24 cellular contexts compared by ENCODE assay signal in genomic region chr11:90216611-90217010, GRCh38. TPM values are rescaled to one million over a fixed set of nuclear protein-coding genes. Genes with fewer than 3 reads are reported as not detected.
DNase-seq lines count a peak whose midpoint lies in the region; ATAC-seq and TF ChIP-seq lines count a peak whose summit lies in the region.
"Had no signal": no experiment of that assay in that cellular context is flagged by ENCODE, and none has a peak within 500 bp of the region (broad histone marks: within the 10 kb centered on the region; RNA-seq: fewer than 3 reads in every experiment).

No MANE protein-coding gene starts in this region.

- peak overlapping the region in 1 of 4 donors; percentile 12 for H3K4me3 Mint-ChIP-seq in IgD-negative memory B cell
- H3K4me3 Mint-ChIP-seq in chondrocyte (ENCODE audit: unreplicated experiment): no peak overlapping the region
- H3K4me3 Mint-ChIP-seq in type B pancreatic cell: peak overlapping the region; percentile 40
- H3K4me3 Mint-ChIP-seq: activated naive CD8-positive, alpha-beta T cell treated with anti-CD3 and anti-CD28 coated beads, Interleukin-2, amount 10 ng/mL, durations not matched to agents 7 days and 5 days; neural progenitor cell had no signal

- no peaks in the 10 kb centered on the region for H3K27me3 ChIP-seq in right atrium auricular region
- H3K27me3 ChIP-seq: hepatocyte, neural progenitor cell, suprapubic skin, vagina had no signal

- H3K27ac Mint-ChIP-seq in IgD-negative memory B cell (peak overlapping the region in 2 of 3 donors; percentile 25 to 53), chondrocyte (ENCODE audit: unreplicated experiment) (peak overlapping the region; percentile 22), type B pancreatic cell (no peak overlapping the region)
- H3K27ac Mint-ChIP-seq: activated naive CD8-positive, alpha-beta T cell treated with anti-CD3 and anti-CD28 coated beads, Interleukin-2, amount 10 ng/mL, durations not matched to agents 7 days and 5 days; neural progenitor cell; progenitor cell of endocrine pancreas had no signal

- H3K4me1 Mint-ChIP-seq in IgD-negative memory B cell (peaks cover 31 to 46% (median 34%) of the 10 kb centered on the region in 3 donors), chondrocyte (ENCODE audit: low read depth) (peaks cover 40% of the 10 kb centered on the region), type B pancreatic cell (ENCODE audit: unreplicated experiment) (peaks cover 28% of the 10 kb centered on the region)

- H3K27me3 Mint-ChIP-seq in IgD-negative memory B cell (no peaks in the 10 kb centered on the region), chondrocyte (ENCODE audit: low read depth) (no peaks in the 10 kb centered on the region), type B pancreatic cell (no peaks in the 10 kb centered on the region)
- H3K27me3 Mint-ChIP-seq: activated naive CD8-positive, alpha-beta T cell treated with anti-CD3 and anti-CD28 coated beads, Interleukin-2, amount 10 ng/mL, durations not matched to agents 7 days and 5 days; progenitor cell of endocrine pancreas had no signal

- TF ChIP-seq CTCF in right atrium auricular region (IDR thresholded peaks at IDR 0.05) (no peak), chondrocyte (IDR thresholded peaks at IDR 0.05) (no peak), type B pancreatic cell (conservative IDR thresholded peaks at IDR 0.05) (no peak)

- DNase-seq in Right ventricle myocardium inferior (ENCODE audit: missing footprints) (no peak), right atrium auricular region (ENCODE audit: low spot score) (no peak), chondrocyte (ENCODE audit: low spot score) (no peak), type B pancreatic cell (ENCODE audit: extremely low spot score, unreplicated experiment) (no peak), NCI-H82 treated with DMSO at 0.1 percent for 48 hours (lab: John Stamatoyannopoulos, UW; ENCODE audit: unreplicated experiment) (no peak), NK-92 (lab: John Stamatoyannopoulos, UW; ENCODE audit: unreplicated experiment) (no peak)
- DNase-seq: activated CD8-positive, alpha-beta memory T cell treated with anti-CD3 and anti-CD28 coated beads, Interleukin-2, amount 50 U/mL, for 48 hours; activated naive CD8-positive, alpha-beta T cell treated with anti-CD3 and anti-CD28 coated beads, Interleukin-2, amount 10 ng/mL, durations not matched to agents 7 days and 5 days; DMS53; GF-D8; KG1; mucosa of descending colon; MV-4-11; NCI-H2171; NCI-H524 treated with DMSO at 0.1 percent for 48 hours; SHP77; SW 1271 had no signal

- H3K27ac ChIP-seq in right atrium auricular region: peak overlapping the region in 1 of 2 donors; percentile 27
- H3K27ac ChIP-seq: epithelial cell of prostate, hepatocyte, neural progenitor cell, suprapubic skin, vagina had no signal

- H3K36me3 Mint-ChIP-seq in IgD-negative memory B cell: peaks cover 2% of the 10 kb centered on the region
- H3K36me3 Mint-ChIP-seq in chondrocyte (ENCODE audit: low read depth): peaks cover 5% of the 10 kb centered on the region
- peaks cover 40% of the 10 kb centered on the region for H3K36me3 Mint-ChIP-seq in type B pancreatic cell

- H3K4me1 ChIP-seq in right atrium auricular region: peaks cover 0 to 36% of the 10 kb centered on the region in 2 donors

- intact Hi-C loops in Right ventricle myocardium inferior (cut with DNase I): no loop called here

- H3K4me3 ChIP-seq in right atrium auricular region: no peak overlapping the region
- H3K4me3 ChIP-seq: hepatocyte, mucosa of descending colon, neural progenitor cell, suprapubic skin, vagina had no signal

- ATAC-seq in Right ventricle myocardium inferior: peak; percentile 70
- ATAC-seq: mucosa of descending colon had no signal

- no peaks in the 10 kb centered on the region for H3K9me3 ChIP-seq in right atrium auricular region
- H3K9me3 ChIP-seq: mucosa of descending colon, suprapubic skin, vagina had no signal

- H3K36me3 ChIP-seq in right atrium auricular region: peaks cover 17% of the 10 kb centered on the region

- H3K9me3 Mint-ChIP-seq in IgD-negative memory B cell: peaks cover 0 to 5% (median 0%) of the 10 kb centered on the region in 3 donors
- H3K9me3 Mint-ChIP-seq in chondrocyte (ENCODE audit: low read depth): no peaks in the 10 kb centered on the region
- no peaks in the 10 kb centered on the region for H3K9me3 Mint-ChIP-seq in type B pancreatic cell
- H3K9me3 Mint-ChIP-seq: activated naive CD8-positive, alpha-beta T cell treated with anti-CD3 and anti-CD28 coated beads, Interleukin-2, amount 10 ng/mL, durations not matched to agents 7 days and 5 days; neural progenitor cell had no signal

RNA-seq across cellular contexts. Expression of gene CHORDC1, which starts 6.2 kb away (rescaled TPM):
- total RNA-seq in Right ventricle myocardium inferior (42.7 TPM), right atrium auricular region (10 to 100 TPM; 40.4 to 49.2 TPM), chondrocyte (30.7 to 31.9 TPM (median 31.0 TPM) in 3 replicates), type B pancreatic cell (ENCODE audit: low replicate concordance) (51.5 and 63.7 TPM in 2 replicates)
- polyA plus RNA-seq in IgD-negative memory B cell: 45.3 TPM
